1 cellular context compared by ENCODE assay signal in genomic region chr19:14514215-14514871, GRCh38.
TF ChIP-seq lines count a peak whose summit lies in the region.

No MANE protein-coding gene starts in this region.

TF ChIP-seq in endothelial cell of umbilical vein, 7 proteins besides CTCF, POLR2A, EP300 and RAD21:
- TF ChIP-seq MYC (IDR thresholded peaks at IDR 0.05; ENCODE audit: low read depth, low read length) (no peak), FOS (IDR thresholded peaks at IDR 0.05; ENCODE audit: borderline replicate concordance, insufficient read depth, low read length) (no peak), POLR2AphosphoS5 (IDR thresholded peaks at IDR 0.05; ENCODE audit: insufficient read depth, low read depth, low read length) (no peak), GATA2 (IDR thresholded peaks at IDR 0.05; ENCODE audit: insufficient read depth, insufficient read length, low read depth, low read length) (no peak), JUN (IDR thresholded peaks at IDR 0.05; ENCODE audit: borderline replicate concordance, insufficient read depth, insufficient read length, low read depth) (no peak), EZH2 (IDR thresholded peaks at IDR 0.05; ENCODE audit: borderline replicate concordance, low read depth, low read length, severe bottlenecking) (no peak)
- TF ChIP-seq, protein P1, sequence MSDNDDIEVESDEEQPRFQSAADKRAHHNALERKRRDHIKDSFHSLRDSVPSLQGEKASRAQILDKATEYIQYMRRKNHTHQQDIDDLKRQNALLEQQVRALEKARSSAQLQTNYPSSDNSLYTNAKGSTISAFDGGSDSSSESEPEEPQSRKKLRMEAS (IDR thresholded peaks at IDR 0.05; ENCODE audit: insufficient read depth, insufficient read length): no peak
